10 cellular contexts compared by ENCODE assay signal in the genomic region with DNA sequence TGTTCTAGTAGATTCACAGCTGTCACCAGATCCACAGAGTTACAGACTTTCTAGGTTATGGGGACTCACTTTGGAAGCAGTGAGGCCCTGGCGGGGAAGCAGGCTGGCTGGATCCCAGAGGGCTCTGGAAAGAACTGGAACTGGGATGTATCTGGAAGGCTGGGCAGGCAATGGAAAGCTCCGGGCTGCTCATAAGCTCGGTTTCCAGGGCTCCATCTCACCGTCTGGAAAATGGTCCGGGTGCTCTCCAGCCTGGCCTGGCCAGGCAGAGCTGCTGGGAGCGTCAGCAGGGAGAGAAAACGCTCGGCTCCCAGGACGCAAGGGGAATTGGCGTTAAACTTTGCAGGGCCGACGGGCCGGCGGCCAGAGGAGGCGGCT. TPM values are rescaled to one million over a fixed set of nuclear protein-coding genes. Genes with fewer than 3 reads are reported as not detected.
DNase-seq lines count a peak whose midpoint lies in the region; ATAC-seq and TF ChIP-seq lines count a peak whose summit lies in the region.
"Had no signal": no experiment of that assay in that cellular context is flagged by ENCODE, and none has a peak within 500 bp of the region (broad histone marks: within the 10 kb centered on the region; RNA-seq: fewer than 3 reads in every experiment).

No MANE protein-coding gene starts in this region.

- CTCF ChIA-PET in PC-9 (lab: Charles Lee): no interaction called here

- H3K79me2 ChIP-seq in PC-9 (ENCODE audit: low read depth): no peaks in the 10 kb centered on the region

- H3K4me2 ChIP-seq in PC-9: no peak overlapping the region

- WGBS in mesodermal cell (ENCODE audit: insufficient coverage in 2 of 2), 2 experiments: 6 to 8% methylated on average over 9 to 15 of the region's 15 CpGs

- POLR2A ChIA-PET in PC-9 (lab: Charles Lee; ENCODE audit: unreplicated experiment): no interaction called here

- no peaks in the 10 kb centered on the region for H3K36me3 ChIP-seq in mesodermal cell (ENCODE audit: control insufficient read depth, insufficient read depth, low read length)
- H3K36me3 ChIP-seq in PC-9 (ENCODE audit: low read depth): no peaks in the 10 kb centered on the region
- H3K36me3 ChIP-seq: pancreas had no signal

- H3F3A ChIP-seq in PC-9 (ENCODE audit: insufficient read depth, low read depth): no peaks in the 10 kb centered on the region

- peak overlapping the region; percentile 44 for H3K4me3 ChIP-seq in mesodermal cell (ENCODE audit: extremely low read depth, insufficient read depth, low read length, poor library complexity, severe bottlenecking)
- no peak overlapping the region for H3K4me3 ChIP-seq in PC-9

- peak; percentile 10 for DNase-seq in NCI-H2029 treated with DMSO at 0.1 percent for 48 hours (lab: John Stamatoyannopoulos, UW)
- DNase-seq in NCI-H2029 (lab: John Stamatoyannopoulos, UW): no peak
- DNase-seq in cerebellum (ENCODE audit: low spot score): peak; percentile 56
- DNase-seq in PC-9: no peak
- DNase-seq in SIG-M5 treated with dmso at 0.1 percent for 504 hours (lab: John Stamatoyannopoulos, UW; ENCODE audit: unreplicated experiment): no peak

- no peak overlapping the region for H2AFZ ChIP-seq in PC-9

- BruUV-seq in PC-9 (replicated peaks; lab: Mats Ljungman, UMichigan): no TSS peak

- intact Hi-C loops in PC-9 (cut with micrococcal nuclease; ENCODE audit: unreplicated experiment): no loop called here

- H3K4me1 ChIP-seq in mesodermal cell (ENCODE audit: control insufficient read depth, insufficient read depth, low read length, poor library complexity, severe bottlenecking): peaks cover 10% of the 10 kb centered on the region
- no peaks in the 10 kb centered on the region for H3K4me1 ChIP-seq in PC-9 (replicated peaks; ENCODE audit: insufficient read depth)
- H3K4me1 ChIP-seq: pancreas had no signal

- no peaks in the 10 kb centered on the region for H4K20me1 ChIP-seq in PC-9 (ENCODE audit: insufficient read depth)

- no peak for ATAC-seq in GM19324 (IDR thresholded peaks at IDR 0.05; ENCODE audit: low FRiP score, unreplicated experiment)

- H3K27ac ChIP-seq in mesodermal cell (ENCODE audit: low read depth, low read length, severe bottlenecking) (peak overlapping the region; percentile 19), temporal lobe (ENCODE audit: low read depth, low read length) (peak overlapping the region; percentile 61), PC-9 (no peak overlapping the region)
- H3K27ac ChIP-seq: pancreas had no signal

- peaks cover 28% of the 10 kb centered on the region; the same call in 1 of the 2 replicates for H3K27me3 ChIP-seq in PC-9 (ENCODE audit: insufficient read depth, low read depth)

- no peak for TF ChIP-seq CTCF in PC-9 (conservative IDR thresholded peaks at IDR 0.05)

- H3K9me2 ChIP-seq in PC-9 (ENCODE audit: insufficient read depth): no peaks in the 10 kb centered on the region

- H3K9me3 ChIP-seq in mesodermal cell (ENCODE audit: control insufficient read depth, low read length): no peaks in the 10 kb centered on the region
- H3K9me3 ChIP-seq in PC-9 (ENCODE audit: insufficient read depth, low read depth): no peaks in the 10 kb centered on the region; the same call in 1 of the 2 replicates
- H3K9me3 ChIP-seq: pancreas had no signal

RNA-seq across cellular contexts. Expression of a gene that starts 0.3 kb away (rescaled TPM):
- total RNA-seq in cerebellum (96.7 TPM), temporal lobe (109 TPM), PC-9 (2021) (not detected in 2 replicates)
- polyA plus RNA-seq in mesodermal cell (2013, experiment 1 of 2): 26.1 TPM
- polyA plus RNA-seq in mesodermal cell (2013, experiment 2 of 2): 23.4 TPM
- total RNA-seq: fibroblast of lung had no signal
- polyA plus RNA-seq: fibroblast of lung had no signal

Comparison
In these comparisons a context has a peak if more than half of its experiments do, and no peak if none do; other contexts are left out.
1. DNase-seq: peak in NCI-H2029 treated with DMSO at 0.1 percent for 48 hours (single experiment) and cerebellum (single experiment); none in NCI-H2029 (single experiment), PC-9 (0 of 2) and SIG-M5 treated with dmso at 0.1 percent for 504 hours (single experiment).
2. RNA of a gene that starts 0.3 kb away (total RNA-seq): 109 TPM in temporal lobe (single experiment) and 96.7 TPM in cerebellum (single experiment); not detected in PC-9; every median in the first group is over 10 times any median in the second.